In the genomic region with DNA sequence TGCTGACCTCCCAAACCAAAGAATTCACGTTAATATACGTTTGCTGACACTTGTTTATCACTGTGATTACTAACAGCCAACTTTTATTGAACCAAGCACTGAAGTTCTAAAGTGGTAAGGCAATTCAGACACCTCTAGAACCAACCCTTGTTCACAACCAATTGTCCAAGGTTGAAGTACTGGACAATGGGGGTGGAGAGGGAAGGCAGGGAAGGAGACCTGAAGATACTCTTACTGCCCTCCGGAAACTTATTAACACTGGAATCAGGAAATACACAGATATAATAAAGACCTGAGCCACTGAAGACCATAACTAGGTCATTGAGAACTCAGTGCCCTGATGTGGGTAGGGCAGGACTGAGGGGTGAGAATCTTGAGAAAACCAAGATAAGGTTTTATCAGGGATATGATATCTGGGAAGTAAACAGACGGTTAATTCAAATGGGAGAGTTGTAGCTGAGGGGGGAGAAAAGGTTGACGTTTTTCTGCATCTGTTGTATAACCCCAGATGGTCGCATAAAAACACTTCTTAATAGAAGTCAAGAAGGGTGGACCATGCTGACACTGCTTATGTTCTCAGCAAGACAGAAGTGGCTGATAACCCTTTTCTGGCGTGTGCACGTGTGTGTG, we compare ENCODE assay signal across 21 cellular contexts.
"Had no signal": no experiment of that assay in that cellular context is flagged by ENCODE, and none has a peak within 500 bp of the region (broad histone marks: within the 10 kb centered on the region; RNA-seq: fewer than 3 reads in every experiment).

No MANE protein-coding gene starts in this region.

- H3K27ac Mint-ChIP-seq: activated CD4-positive, alpha-beta T cell treated with anti-CD3 and anti-CD28 coated beads, Interleukin-2, amount 10 ng/mL, durations not matched to agents 24 days and 14 days; activated CD8-positive, alpha-beta memory T cell treated with anti-CD3 and anti-CD28 coated beads, Interleukin-2, amount 10 ng/mL, durations not matched to agents 7 days and 5 days; activated CD8-positive, alpha-beta T cell treated with anti-CD3 and anti-CD28 coated beads for 36 hours; activated naive CD4-positive, alpha-beta T cell treated with anti-CD3 and anti-CD28 coated beads, Interleukin-2, amount 50 U/mL, for 72 hours; naive thymus-derived CD4-positive, alpha-beta T cell; neural progenitor cell; type B pancreatic cell had no signal

- H3K4me3 Mint-ChIP-seq: activated CD4-positive, alpha-beta T cell treated with anti-CD3 and anti-CD28 coated beads, Interleukin-2, amount 10 ng/mL, durations not matched to agents 24 days and 14 days; activated CD8-positive, alpha-beta memory T cell treated with anti-CD3 and anti-CD28 coated beads, Interleukin-2, amount 10 ng/mL, durations not matched to agents 7 days and 5 days; activated CD8-positive, alpha-beta T cell treated with anti-CD3 and anti-CD28 coated beads for 36 hours; naive thymus-derived CD4-positive, alpha-beta T cell; neural progenitor cell; type B pancreatic cell had no signal

- DNase-seq: activated CD4-positive, alpha-beta T cell treated with anti-CD3 and anti-CD28 coated beads, Interleukin-2, amount 10 ng/mL, durations not matched to agents 24 days and 14 days; activated CD8-positive, alpha-beta memory T cell treated with anti-CD3 and anti-CD28 coated beads, Interleukin-2, amount 10 ng/mL, durations not matched to agents 7 days and 5 days; activated CD8-positive, alpha-beta T cell treated with anti-CD3 and anti-CD28 coated beads for 36 hours; activated gamma-delta T cell; activated T-cell treated with anti-CD3 and anti-CD28 coated beads for 4 hours; cortex of kidney; effector CD4-positive, alpha-beta T cell; gastrocnemius medialis; head of caudate nucleus; naive thymus-derived CD4-positive, alpha-beta T cell; sigmoid colon; spleen; stimulated activated CD4-positive, alpha-beta T cell treated with anti-CD3 and anti-CD28 coated beads, Interleukin-4, amount 100 ng/mL, for 1 hour; stimulated activated naive CD4-positive, alpha-beta T cell treated with Interleukin-2 at 50 U/mL for 16 hours had no signal

- H3K9ac ChIP-seq: neural progenitor cell had no signal

- H3K4me1 Mint-ChIP-seq: activated CD4-positive, alpha-beta T cell treated with anti-CD3 and anti-CD28 coated beads, Interleukin-2, amount 10 ng/mL, durations not matched to agents 24 days and 14 days; naive thymus-derived CD4-positive, alpha-beta T cell had no signal

- H3K9me3 Mint-ChIP-seq: activated CD4-positive, alpha-beta T cell treated with anti-CD3 and anti-CD28 coated beads, Interleukin-2, amount 10 ng/mL, durations not matched to agents 24 days and 14 days; activated CD8-positive, alpha-beta T cell treated with anti-CD3 and anti-CD28 coated beads for 36 hours; activated naive CD4-positive, alpha-beta T cell treated with anti-CD3 and anti-CD28 coated beads, Interleukin-2, amount 50 U/mL, for 72 hours; naive thymus-derived CD4-positive, alpha-beta T cell; type B pancreatic cell had no signal

- H3K27me3 ChIP-seq: ascending aorta, esophagus muscularis mucosa, gastrocnemius medialis, neural progenitor cell, sigmoid colon had no signal

- H3K9me3 ChIP-seq: ascending aorta, esophagus muscularis mucosa, gastrocnemius medialis, sigmoid colon, spleen, thoracic aorta had no signal

- H3K4me3 ChIP-seq: ascending aorta, esophagus muscularis mucosa, gastrocnemius medialis, lung, neural progenitor cell, sigmoid colon, spleen, thoracic aorta had no signal

- H3K27ac ChIP-seq: neural progenitor cell, spleen had no signal

- H3K36me3 Mint-ChIP-seq: activated CD8-positive, alpha-beta memory T cell treated with anti-CD3 and anti-CD28 coated beads, Interleukin-2, amount 10 ng/mL, durations not matched to agents 7 days and 5 days; activated naive CD4-positive, alpha-beta T cell treated with anti-CD3 and anti-CD28 coated beads, Interleukin-2, amount 50 U/mL, for 72 hours; naive thymus-derived CD4-positive, alpha-beta T cell had no signal

- H3K27me3 Mint-ChIP-seq: type B pancreatic cell had no signal

- H3K36me3 ChIP-seq: ascending aorta, esophagus muscularis mucosa, gastrocnemius medialis, neural progenitor cell, sigmoid colon, spleen, thoracic aorta had no signal
